Comparison of ENCODE assay signal across 8 cellular contexts in genomic region chr3:180802837-180803236, GRCh38.
DNase-seq lines count a peak whose midpoint lies in the region; ATAC-seq, FAIRE-seq and TF ChIP-seq lines count a peak whose summit lies in the region.

No MANE protein-coding gene starts in this region.

- in situ Hi-C loops in astrocyte of the spinal cord (cut with HindIII; ENCODE audit: low sequenced_read_pairs), result no loop called here

- H2AFZ ChIP-seq in neural cell (ENCODE audit: low read depth, low read length), result no peak overlapping the region

- ATAC-seq in HG03378 (IDR thresholded peaks at IDR 0.05; ENCODE audit: unreplicated experiment) (no peak), HG03354 (IDR thresholded peaks at IDR 0.05; ENCODE audit: poor library complexity, severe bottlenecking, unreplicated experiment) (no peak), HG03025 (IDR thresholded peaks at IDR 0.05; ENCODE audit: low FRiP score, unreplicated experiment) (no peak)

- no peaks in the 10 kb centered on the region for H4K20me1 ChIP-seq in neural cell (ENCODE audit: insufficient read depth)

- H3K9ac ChIP-seq in neural cell (ENCODE audit: low read length), result no peak overlapping the region

- DNase-seq in NCI-H1105 treated with DMSO at 0.1 percent for 48 hours (lab: John Stamatoyannopoulos, UW) (peak; percentile 77), astrocyte of the spinal cord (ENCODE audit: low read depth, low spot score) (peak; percentile 36), GM19239 (ENCODE audit: insufficient read length, low spot score) (no peak)

- H3K27ac ChIP-seq in neural cell (ENCODE audit: low read length), result no peak overlapping the region

- no peaks in the 10 kb centered on the region for H3K27me3 ChIP-seq in neural cell (ENCODE audit: insufficient read depth, low read depth, low read length)

- H3K9me3 ChIP-seq in neural cell (ENCODE audit: low read length), result no peaks in the 10 kb centered on the region

- FAIRE-seq in GM19239 (lab: Jason Lieb, UNC), result no peak

- no peak for TF ChIP-seq EP300 in neural cell (conservative IDR thresholded peaks at IDR 0.05; ENCODE audit: poor library complexity, severe bottlenecking)

- H3K9me2 ChIP-seq in neural cell (ENCODE audit: insufficient read depth, low read length), result no peaks in the 10 kb centered on the region

- H3K4me2 ChIP-seq in neural cell (ENCODE audit: low read length), result no peak overlapping the region

- H3F3A ChIP-seq in neural cell (ENCODE audit: insufficient read depth, low read length, poor library complexity, severe bottlenecking), result no peaks in the 10 kb centered on the region

- H3K4me3 ChIP-seq in astrocyte of the spinal cord (ENCODE audit: low read depth, low read length), result no peak overlapping the region
- H3K4me3 ChIP-seq in neural cell (ENCODE audit: low read length), result no peak overlapping the region

- TF ChIP-seq CTCF in GM12874 (IDR thresholded peaks at IDR 0.05; ENCODE audit: insufficient read depth, low read depth, low read length) (peak; percentile 7; the same call in 1 of the 2 replicates), astrocyte of the spinal cord (IDR thresholded peaks at IDR 0.05; ENCODE audit: low read depth, low read length) (peak; percentile 61), neural cell (IDR thresholded peaks at IDR 0.05; ENCODE audit: poor library complexity, severe bottlenecking) (peak; percentile 71)

- peak; percentile 78 for TF ChIP-seq RAD21 in neural cell (conservative IDR thresholded peaks at IDR 0.05)

- H3K36me3 ChIP-seq in neural cell (ENCODE audit: insufficient read depth, low read length), result no peaks in the 10 kb centered on the region

- H3K79me2 ChIP-seq in neural cell (replicated peaks; ENCODE audit: insufficient read depth, low read length), result no peaks in the 10 kb centered on the region

TF ChIP-seq in neural cell, 6 proteins besides CTCF, POLR2A, EP300 and RAD21:
- TF ChIP-seq SMC3 (conservative IDR thresholded peaks at IDR 0.05; ENCODE audit: poor library complexity), result peak; percentile 71
- no peak for TF ChIP-seq EZH2 (IDR thresholded peaks at IDR 0.05; ENCODE audit: borderline replicate concordance, insufficient read depth, low read length, poor library complexity, severe bottlenecking)

Comparison
In these comparisons a context has a peak if more than half of its experiments do, and no peak if none do; other contexts are left out.
1. CTCF ChIP-seq: peak in every context shown above with its lines; median percentile 71 in neural cell; 61 in astrocyte of the spinal cord; 7 in GM12874.